ENCODE assay signal across 21 cellular contexts in genomic region chr17:73703216-73703615, GRCh38. TPM values are rescaled to one million over a fixed set of nuclear protein-coding genes. Genes with fewer than 3 reads are reported as not detected.
"Had no signal": no experiment of that assay in that cellular context is flagged by ENCODE, and none has a peak within 500 bp of the region (broad histone marks: within the 10 kb centered on the region; RNA-seq: fewer than 3 reads in every experiment).

No MANE protein-coding gene starts in this region.

- DNase-seq: activated CD4-positive, alpha-beta T cell treated with anti-CD3 and anti-CD28 coated beads, Interleukin-2, amount 10 ng/mL, durations not matched to agents 7 days and 5 days; activated CD4-positive, CD25-positive, alpha-beta regulatory T cell treated with anti-CD3 and anti-CD28 coated beads, Interleukin-2, amount 50 U/mL, for 72 hours; activated CD8-positive, alpha-beta T cell treated with anti-CD3 and anti-CD28 coated beads, Interleukin-2, amount 10 ng/mL, durations not matched to agents 7 days and 5 days; activated gamma-delta T cell; activated naive CD4-positive, alpha-beta T cell treated with anti-CD3 and anti-CD28 coated beads, Interleukin-2, amount 50 U/mL, for 16 hours; anterior cingulate cortex; body of pancreas; effector memory CD8-positive, alpha-beta T cell; foreskin melanocyte; hippocampal formation; mesenchymal stem cell; naive B cell; stimulated activated CD4-positive, alpha-beta T cell treated with anti-CD3 and anti-CD28 coated beads, Interleukin-4, amount 100 ng/mL, for 24 hours; stimulated activated naive CD4-positive, alpha-beta T cell treated with Interleukin-2 at 50 U/mL for 16 hours; substantia nigra; T-helper 1 cell; thyroid gland; WERI-Rb-1 had no signal

- H3K4me3 ChIP-seq: body of pancreas, cardiac muscle cell, thyroid gland had no signal

- ATAC-seq: activated CD8-positive, alpha-beta T cell treated with anti-CD3 and anti-CD28 coated beads, Interleukin-2, amount 10 ng/mL, durations not matched to agents 7 days and 5 days; body of pancreas; effector memory CD8-positive, alpha-beta T cell; esophagus mucosa had no signal

- H3K36me3 ChIP-seq: cardiac muscle cell, thyroid gland, WERI-Rb-1 had no signal

- H3K4me1 ChIP-seq: body of pancreas, thyroid gland had no signal

- H3K27me3 ChIP-seq: body of pancreas, thyroid gland had no signal

- H3K9me3 ChIP-seq: body of pancreas, thyroid gland had no signal

RNA-seq across cellular contexts. Expression of gene SDK2, which starts 59.0 kb away (rescaled TPM):
- total RNA-seq: endothelial cell of umbilical vein had no signal
- polyA plus RNA-seq: endothelial cell of umbilical vein had no signal
